6 cellular contexts compared by ENCODE assay signal in genomic region chr4:6321361-6321760, GRCh38.
"Had no signal": no experiment of that assay in that cellular context is flagged by ENCODE, and none has a peak within 500 bp of the region (broad histone marks: within the 10 kb centered on the region; RNA-seq: fewer than 3 reads in every experiment).

No MANE protein-coding gene starts in this region.

- H3K4me3 ChIP-seq: GM23338 had no signal

- ATAC-seq: GM23338 had no signal

- H3K27ac Mint-ChIP-seq: GM23338, H9 had no signal

- H3K27ac ChIP-seq: KMS-11 had no signal

- H3K9me3 Mint-ChIP-seq: H9 had no signal

- DNase-seq: H9, HCEC 1CT, KBM-7 had no signal

- H3K9ac ChIP-seq: KMS-11 had no signal

- H3K4me1 Mint-ChIP-seq: IgD-negative memory B cell had no signal

- H3K4me2 ChIP-seq: GM23338, KMS-11 had no signal

- H3K4me3 Mint-ChIP-seq: GM23338, H9, IgD-negative memory B cell had no signal
